Comparison of ENCODE assay signal across 9 cellular contexts in the genomic region with DNA sequence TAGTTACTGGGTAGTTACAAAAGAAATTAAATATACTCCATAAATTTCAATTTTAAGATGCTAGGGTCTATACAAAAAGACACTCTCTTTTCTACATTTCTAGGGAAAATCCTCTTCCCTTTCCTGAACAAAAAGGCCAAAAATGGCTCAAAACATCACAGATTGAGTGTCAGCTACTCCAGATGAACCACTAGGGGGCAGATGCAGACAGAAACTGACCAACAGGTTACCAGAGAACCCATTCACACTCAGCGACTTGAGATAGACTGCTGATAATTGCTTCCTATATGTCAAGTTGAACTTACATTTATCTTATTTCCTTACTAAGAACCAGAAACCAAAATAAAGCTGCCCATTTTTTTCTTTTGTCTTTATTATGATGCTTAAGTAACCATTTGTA.
DNase-seq lines count a peak whose midpoint lies in the region; ATAC-seq, FAIRE-seq and TF ChIP-seq lines count a peak whose summit lies in the region.
"Had no signal": no experiment of that assay in that cellular context is flagged by ENCODE, and none has a peak within 500 bp of the region (broad histone marks: within the 10 kb centered on the region; RNA-seq: fewer than 3 reads in every experiment).

No MANE protein-coding gene starts in this region.

- peak; percentile 42 for TF ChIP-seq CTCF in NB4 (IDR thresholded peaks at IDR 0.05; ENCODE audit: low read depth, low read length)

- DNase-seq in activated CD4-positive, alpha-beta T cell treated with anti-CD3 and anti-CD28 coated beads for 48 hours, result peak; percentile 2
- DNase-seq in activated CD4-positive, alpha-beta T cell treated with anti-CD3 and anti-CD28 coated beads for 1 hour, result no peak
- DNase-seq in NB4 (ENCODE audit: low read depth), result peak; percentile 51
- DNase-seq in dermis blood vessel endothelial cell, result peak; percentile 43
- DNase-seq in small intestine, result peak; percentile 12
- DNase-seq in stimulated activated CD4-positive, alpha-beta T cell treated with anti-CD3 and anti-CD28 coated beads, Interleukin-2, amount 100 ng/mL, for 24 hours, result no peak
- DNase-seq: naive B cell had no signal

- no peak for TF ChIP-seq POLR2A in NB4 (IDR thresholded peaks at IDR 0.05; ENCODE audit: extremely low read depth, insufficient read length)

- no peaks in the 10 kb centered on the region for H3K4me1 ChIP-seq in small intestine (ENCODE audit: control insufficient read depth in 2 of 2, insufficient read depth in 1 of 2, low read depth in 1 of 2, low read length in 1 of 2)

- no peaks in the 10 kb centered on the region for H3K9me3 ChIP-seq in small intestine (ENCODE audit: control insufficient read depth, low read depth)

- FAIRE-seq in small intestine (lab: Jason Lieb, UNC), result no peak

- no peaks in the 10 kb centered on the region for H3K27me3 ChIP-seq in small intestine (ENCODE audit: control insufficient read depth in 2 of 2, insufficient read depth in 2 of 2, low read length in 2 of 2)

- ATAC-seq in GM21367 (IDR thresholded peaks at IDR 0.05; ENCODE audit: unreplicated experiment) (no peak), HG03439 (IDR thresholded peaks at IDR 0.05; ENCODE audit: unreplicated experiment) (no peak)

- WGBS in small intestine, 3 donors, result 26 to 32% (median 28%) methylated on average over 1 of the region's 1 CpG

- H3K27ac ChIP-seq in small intestine (ENCODE audit: low read depth in 1 of 2, low read length in 1 of 2), result no peak overlapping the region

- H3K4me3 ChIP-seq in NB4 (ENCODE audit: low read depth, low read length), result no peak overlapping the region
- no peak overlapping the region for H3K4me3 ChIP-seq in small intestine (ENCODE audit: low read depth in 1 of 2, low read length in 2 of 2)

- H3K36me3 ChIP-seq in small intestine (ENCODE audit: control insufficient read depth in 2 of 2, insufficient read depth in 2 of 2, low read length in 2 of 2), result no peaks in the 10 kb centered on the region

Comparison
In these comparisons a context has a peak if more than half of its experiments do, and no peak if none do; other contexts are left out.
1. DNase-seq: peak in activated CD4-positive, alpha-beta T cell treated with anti-CD3 and anti-CD28 coated beads for 48 hours (single experiment), NB4 (single experiment), dermis blood vessel endothelial cell (single experiment) and small intestine (single experiment); none in activated CD4-positive, alpha-beta T cell treated with anti-CD3 and anti-CD28 coated beads for 1 hour (single experiment) and stimulated activated CD4-positive, alpha-beta T cell treated with anti-CD3 and anti-CD28 coated beads, Interleukin-2, amount 100 ng/mL, for 24 hours (0 of 2).